ENCODE assay signal across 9 cellular contexts in genomic region chr16:72961115-72961832, GRCh38.
A peak's percentile ranks its signal among the peaks of the same experiment; 100 is the strongest.
DNase-seq lines count a peak whose midpoint lies in the region; ATAC-seq, FAIRE-seq and TF ChIP-seq lines count a peak whose summit lies in the region.
"Had no signal": no experiment of that assay in that cellular context is flagged by ENCODE, and none has a peak within 500 bp of the region (broad histone marks: within the 10 kb centered on the region; RNA-seq: fewer than 3 reads in every experiment).

No MANE protein-coding gene starts in this region.

- WGBS in body of pancreas, 2 donors: 58 to 69% methylated on average over 13 to 20 of the region's 20 CpGs
- WGBS in neuronal stem cell (ENCODE audit: extremely low coverage in 2 of 2, insufficient read length in 2 of 2, insufficient replicate concordance in 1 of 2), 2 donors: no CpG with 5 or more reads among the region's 20 CpGs

- H3K27me3 ChIP-seq in body of pancreas (no peaks in the 10 kb centered on the region), neuronal stem cell (ENCODE audit: control insufficient read depth in 3 of 3, insufficient read depth in 3 of 3, low read depth in 1 of 3, low read length in 3 of 3) (no peaks in the 10 kb centered on the region)

- no peak overlapping the region for H2BK12ac ChIP-seq in neuronal stem cell (ENCODE audit: low read length)

- intact Hi-C loops in body of pancreas (cut with DNase I): no loop called here
- intact Hi-C loops in activated CD4-positive, alpha-beta memory T cell treated with anti-CD3 and anti-CD28 coated beads for 36 hours (cut with micrococcal nuclease): no loop called here

- FAIRE-seq in D721Med (lab: Jason Lieb, UNC): no peak

- H3K4me2 ChIP-seq in neuronal stem cell (ENCODE audit: insufficient read depth, low read length, poor library complexity, severe bottlenecking): no peak overlapping the region

- H3K4me1 Mint-ChIP-seq in activated CD4-positive, alpha-beta memory T cell treated with anti-CD3 and anti-CD28 coated beads for 36 hours (ENCODE audit: low read depth): no peaks in the 10 kb centered on the region
- H3K4me1 Mint-ChIP-seq: central memory CD8-positive, alpha-beta T cell had no signal

- no peak overlapping the region for H2BK120ac ChIP-seq in neuronal stem cell (ENCODE audit: low read depth, low read length)

- no peak for TF ChIP-seq POLR2A in body of pancreas (IDR thresholded peaks at IDR 0.05)

- no peak overlapping the region for H2BK5ac ChIP-seq in neuronal stem cell (ENCODE audit: low read length)

- no peak overlapping the region for H3K27ac Mint-ChIP-seq in activated CD4-positive, alpha-beta memory T cell treated with anti-CD3 and anti-CD28 coated beads for 36 hours

- H3K23ac ChIP-seq in neuronal stem cell (ENCODE audit: low read depth, low read length, poor library complexity): peak overlapping the region; percentile 20

- H3K27ac ChIP-seq in body of pancreas (peak overlapping the region in 2 of 4 donors; percentile 43 to 45), neuronal stem cell (replicated peaks; ENCODE audit: low read length) (no peak overlapping the region)

- H3K4me1 ChIP-seq in body of pancreas: peaks cover 16% of the 10 kb centered on the region
- peaks cover 1 to 5% of the 10 kb centered on the region in 2 donors for H3K4me1 ChIP-seq in neuronal stem cell (ENCODE audit: control insufficient read depth in 2 of 2, insufficient read depth in 1 of 2, low read depth in 1 of 2, low read length in 2 of 2)

- TF ChIP-seq CTCF in D721Med (IDR thresholded peaks at IDR 0.05; ENCODE audit: insufficient read depth, missing control alignments): peak; percentile 40
- peak; percentile 14 to 64 (median 45) for TF ChIP-seq CTCF in body of pancreas (IDR thresholded peaks at IDR 0.05)

- H3K4me3 ChIP-seq in body of pancreas: no peak overlapping the region
- H3K4me3 ChIP-seq in neuronal stem cell (ENCODE audit: low read length in 2 of 2): no peak overlapping the region

- ATAC-seq in body of pancreas (peak; percentile 45), HG02678 (IDR thresholded peaks at IDR 0.05; ENCODE audit: unreplicated experiment) (no peak)

- CTCF ChIA-PET in activated CD4-positive, alpha-beta memory T cell treated with anti-CD3 and anti-CD28 coated beads for 36 hours (lab: Charles Lee): interaction anchor here (0.7 to 0.9 kb wide), 2 partner anchors 129 to 700 kb away, joined by 4 read pairs; no protein-coding TSS in a partner anchor

- H3K4me3 Mint-ChIP-seq in activated CD4-positive, alpha-beta memory T cell treated with anti-CD3 and anti-CD28 coated beads for 36 hours: no peak overlapping the region
- H3K4me3 Mint-ChIP-seq: central memory CD8-positive, alpha-beta T cell had no signal

- H3K27me3 Mint-ChIP-seq in activated CD4-positive, alpha-beta memory T cell treated with anti-CD3 and anti-CD28 coated beads for 36 hours: no peaks in the 10 kb centered on the region
- H3K27me3 Mint-ChIP-seq: central memory CD8-positive, alpha-beta T cell had no signal

- H4K91ac ChIP-seq in neuronal stem cell (ENCODE audit: low read depth, low read length, poor library complexity): no peak overlapping the region

- no peak overlapping the region for H2BK15ac ChIP-seq in neuronal stem cell (ENCODE audit: low read length)

- no peaks in the 10 kb centered on the region for H3K79me1 ChIP-seq in neuronal stem cell (ENCODE audit: low read depth, low read length)

- DNase-seq in D721Med (ENCODE audit: insufficient read length, low spot score): peak; percentile 37
- peak; percentile 56 to 58 for DNase-seq in NCI-H187 (lab: John Stamatoyannopoulos, UW)
- DNase-seq in body of pancreas: peak in 2 of 4 donors; percentile 31 to 55
- no peak for DNase-seq in neuronal stem cell (ENCODE audit: low spot score)
- no peak for DNase-seq in activated CD4-positive, alpha-beta memory T cell treated with anti-CD3 and anti-CD28 coated beads for 36 hours
- DNase-seq in SKM-1 (lab: John Stamatoyannopoulos, UW; ENCODE audit: unreplicated experiment): no peak
- DNase-seq in NOMO-1 treated with dmso at 0.1 percent for 144 hours (lab: John Stamatoyannopoulos, UW; ENCODE audit: unreplicated experiment): no peak

- H3K14ac ChIP-seq in neuronal stem cell (ENCODE audit: low read length): no peak overlapping the region

- no peak overlapping the region for H2AFZ ChIP-seq in neuronal stem cell (ENCODE audit: low read length)

- H4K8ac ChIP-seq in neuronal stem cell (ENCODE audit: low read depth, low read length): no peak overlapping the region

- no peak overlapping the region for H3K9ac ChIP-seq in neuronal stem cell (ENCODE audit: low read depth, low read length, poor library complexity)

- H3K9me3 Mint-ChIP-seq in activated CD4-positive, alpha-beta memory T cell treated with anti-CD3 and anti-CD28 coated beads for 36 hours: peaks cover 3% of the 10 kb centered on the region
- H3K9me3 Mint-ChIP-seq: central memory CD8-positive, alpha-beta T cell had no signal

- peak overlapping the region; percentile 35 for H2AK5ac ChIP-seq in neuronal stem cell (ENCODE audit: low read depth, low read length)

- H3K4ac ChIP-seq in neuronal stem cell (ENCODE audit: low read length): no peak overlapping the region

- H3K36me3 ChIP-seq in body of pancreas (replicated peaks in 1 of 2; ENCODE audit: insufficient read depth in 1 of 2, low read depth in 2 of 2) (peaks cover 0 to 3% of the 10 kb centered on the region in 2 donors), neuronal stem cell (replicated peaks in 1 of 2; ENCODE audit: control insufficient read depth in 2 of 2, insufficient read depth in 2 of 2, low read length in 2 of 2) (peaks cover 0 to 75% of the 10 kb centered on the region in 2 donors)

- POLR2A ChIA-PET in activated CD4-positive, alpha-beta memory T cell treated with anti-CD3 and anti-CD28 coated beads for 36 hours (lab: Charles Lee): no interaction called here

- H3K18ac ChIP-seq in neuronal stem cell (ENCODE audit: low read length): peak overlapping the region; percentile 62

- no peaks in the 10 kb centered on the region for H3K9me3 ChIP-seq in body of pancreas
- peaks cover 0 to 23% of the 10 kb centered on the region in 2 donors for H3K9me3 ChIP-seq in neuronal stem cell (replicated peaks in 1 of 2; ENCODE audit: control insufficient read depth in 2 of 2, insufficient read depth in 1 of 2, low read depth in 1 of 2, low read length in 2 of 2)

- no peaks in the 10 kb centered on the region for H3K36me3 Mint-ChIP-seq in activated CD4-positive, alpha-beta memory T cell treated with anti-CD3 and anti-CD28 coated beads for 36 hours

Comparison
In these comparisons a context has a peak if more than half of its experiments do, and no peak if none do; other contexts are left out.
1. DNase-seq: peak in D721Med (single experiment) and NCI-H187 (2 of 2); none in neuronal stem cell (single experiment), activated CD4-positive, alpha-beta memory T cell treated with anti-CD3 and anti-CD28 coated beads for 36 hours (single experiment), SKM-1 (single experiment) and NOMO-1 treated with dmso at 0.1 percent for 144 hours (single experiment).